In genomic region chr7:97179454-97180104, GRCh38 we compare ENCODE assay signal across 8 cellular contexts.
DNase-seq lines count a peak whose midpoint lies in the region; ATAC-seq and TF ChIP-seq lines count a peak whose summit lies in the region.

No MANE protein-coding gene starts in this region.

- peak; percentile 76 to 87 for TF ChIP-seq CTCF in right atrium auricular region (IDR thresholded peaks at IDR 0.05)

- H3K9me3 ChIP-seq in right atrium auricular region: no peaks in the 10 kb centered on the region

- no peak overlapping the region for H3K4me3 ChIP-seq in Jurkat, Clone E6-1 (ENCODE audit: low read length)
- no peak overlapping the region for H3K4me3 ChIP-seq in right atrium auricular region
- no peak overlapping the region for H3K4me3 ChIP-seq in skeletal muscle cell (ENCODE audit: low read depth, low read length)

- no peaks in the 10 kb centered on the region for H3K27me3 ChIP-seq in right atrium auricular region

- no peak overlapping the region for H3K27ac ChIP-seq in right atrium auricular region

- DNase-seq in DMS 273 treated with DMSO at 0.1 percent for 48 hours (lab: John Stamatoyannopoulos, UW) (peak; percentile 49), RKO (ENCODE audit: low spot score) (peak; percentile 80), amniotic epithelial cell (ENCODE audit: low read depth) (peak; percentile 60), right atrium auricular region (ENCODE audit: low spot score) (no peak), skeletal muscle cell (ENCODE audit: low read depth) (peak; percentile 10), mesenteric fat pad (ENCODE audit: low spot score) (no peak)
- peak; percentile 38 for DNase-seq in Jurkat, Clone E6-1 (ENCODE audit: low read depth, low spot score)

- peak; percentile 76 for ATAC-seq in GM19463 (IDR thresholded peaks at IDR 0.05; ENCODE audit: unreplicated experiment)

- no peaks in the 10 kb centered on the region for H3K4me1 ChIP-seq in right atrium auricular region

- no peaks in the 10 kb centered on the region for H3K36me3 ChIP-seq in right atrium auricular region

Comparison
In these comparisons a context has a peak if more than half of its experiments do, and no peak if none do; other contexts are left out.
1. DNase-seq: peak in DMS 273 treated with DMSO at 0.1 percent for 48 hours (single experiment), Jurkat, Clone E6-1 (single experiment), RKO (single experiment), amniotic epithelial cell (single experiment) and skeletal muscle cell (single experiment); none in right atrium auricular region (single experiment) and mesenteric fat pad (single experiment).